Comparison of ENCODE assay signal across 22 cellular contexts in the genomic region with DNA sequence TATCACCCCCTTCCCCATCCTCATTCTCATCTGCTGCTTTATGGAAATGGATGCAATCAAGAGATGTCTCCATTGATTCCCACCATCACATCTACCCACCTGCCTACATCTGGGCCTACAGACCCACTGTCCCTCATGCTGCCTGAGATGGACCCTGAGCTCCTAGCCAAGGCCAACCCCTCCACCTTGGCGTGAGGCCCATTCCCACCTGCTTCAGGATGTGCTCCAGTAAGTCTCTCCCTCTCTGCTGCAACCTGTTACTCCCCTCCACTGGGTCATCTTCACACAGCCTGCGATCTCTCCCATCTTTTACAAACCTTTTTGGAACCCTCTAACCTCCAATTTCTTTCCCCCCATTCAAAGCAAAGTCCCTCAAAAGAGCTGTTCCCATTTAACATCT.
"Had no signal": no experiment of that assay in that cellular context is flagged by ENCODE, and none has a peak within 500 bp of the region (broad histone marks: within the 10 kb centered on the region; RNA-seq: fewer than 3 reads in every experiment).

No MANE protein-coding gene starts in this region.

- H3K4me1 ChIP-seq: breast epithelium, psoas muscle had no signal

- H3K27ac Mint-ChIP-seq: activated T-helper 1 cell treated with anti-CD3 and anti-CD28 coated beads, Interleukin-12 subunit alpha, Interleukin-12 subunit beta, Interleukin-2, Interleukin-4 antibody, amounts not matched to agents 30 ng/mL and 10 ng/mL and 1 ng/mL, durations not matched to agents 14 hours and 24 hours and 36 hours; WTC11 had no signal

- H3K4me3 Mint-ChIP-seq: activated CD4-positive, alpha-beta T cell treated with anti-CD3 and anti-CD28 coated beads for 36 hours; activated T-helper 1 cell treated with anti-CD3 and anti-CD28 coated beads, Interleukin-12 subunit alpha, Interleukin-12 subunit beta, Interleukin-2, Interleukin-4 antibody, amounts not matched to agents 30 ng/mL and 10 ng/mL and 1 ng/mL, durations not matched to agents 14 hours and 24 hours and 36 hours; WTC11 had no signal

- H3K36me3 Mint-ChIP-seq: WTC11 had no signal

- H3K27me3 Mint-ChIP-seq: activated CD4-positive, alpha-beta T cell treated with anti-CD3 and anti-CD28 coated beads for 36 hours had no signal

- DNase-seq: activated CD4-positive, alpha-beta T cell treated with anti-CD3 and anti-CD28 coated beads for 36 hours; activated CD8-positive, alpha-beta memory T cell treated with anti-CD3 and anti-CD28 coated beads for 24 hours; adrenal gland; cortex of kidney; effector CD4-positive, alpha-beta T cell; heart left ventricle; left lung; mammary epithelial cell; psoas muscle; right cardiac atrium; small intestine; stimulated activated CD4-positive, alpha-beta T cell treated with anti-CD3 and anti-CD28 coated beads, Interleukin-4, amount 100 ng/mL, for 1 hour; stimulated activated naive CD4-positive, alpha-beta T cell; substantia nigra; SW 1271; uterus had no signal

- H3K27ac ChIP-seq: adrenal gland, breast epithelium, esophagus muscularis mucosa, gastroesophageal sphincter, left lung, psoas muscle, tibial nerve, uterus had no signal

- H3K9me3 ChIP-seq: adrenal gland, breast epithelium, esophagus muscularis mucosa, gastroesophageal sphincter, heart left ventricle, left lung, psoas muscle, tibial nerve, uterus had no signal

- H3K36me3 ChIP-seq: breast epithelium, uterus had no signal

- H3K9me3 Mint-ChIP-seq: activated T-helper 1 cell treated with anti-CD3 and anti-CD28 coated beads, Interleukin-12 subunit alpha, Interleukin-12 subunit beta, Interleukin-2, Interleukin-4 antibody, amounts not matched to agents 30 ng/mL and 10 ng/mL and 1 ng/mL, durations not matched to agents 14 hours and 24 hours and 36 hours; WTC11 had no signal

- H3K4me3 ChIP-seq: adrenal gland, breast epithelium, esophagus muscularis mucosa, gastroesophageal sphincter, heart left ventricle, left lung, psoas muscle, tibial nerve, uterus had no signal

- H3K27me3 ChIP-seq: adrenal gland, breast epithelium, esophagus muscularis mucosa, gastroesophageal sphincter, heart left ventricle, left lung, tibial nerve, uterus had no signal

- ATAC-seq: activated CD4-positive, alpha-beta T cell treated with anti-CD3 and anti-CD28 coated beads for 36 hours; gastroesophageal sphincter; heart left ventricle; left lung; psoas muscle; right cardiac atrium; WTC11 had no signal
